ENCODE assay signal across 10 cellular contexts in the genomic region with DNA sequence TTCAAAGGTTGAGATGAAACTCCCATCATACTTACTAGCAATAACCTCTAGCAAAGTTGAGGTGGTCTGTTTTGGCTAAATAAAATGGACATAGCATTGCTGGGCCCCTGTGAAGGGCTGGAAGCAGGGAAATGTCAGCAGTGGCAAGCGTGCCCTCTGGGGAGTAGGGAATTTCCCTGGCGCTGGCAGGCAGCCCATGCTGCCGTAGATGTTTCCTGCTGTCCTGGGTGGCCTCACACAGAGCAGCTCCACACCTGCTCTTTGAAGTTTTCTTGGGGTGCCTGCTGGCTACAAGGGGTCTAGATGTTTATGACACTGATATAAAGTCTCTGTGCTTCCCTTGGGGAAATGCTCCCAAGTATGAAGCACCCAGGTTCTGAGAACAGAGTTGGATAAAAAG. TPM values are rescaled to one million over a fixed set of nuclear protein-coding genes. Genes with fewer than 3 reads are reported as not detected.
DNase-seq lines count a peak whose midpoint lies in the region; ATAC-seq lines count a peak whose summit lies in the region.
"Had no signal": no experiment of that assay in that cellular context is flagged by ENCODE, and none has a peak within 500 bp of the region (broad histone marks: within the 10 kb centered on the region; RNA-seq: fewer than 3 reads in every experiment).

No MANE protein-coding gene starts in this region.

- DNase-seq in DMS 273 (lab: John Stamatoyannopoulos, UW; ENCODE audit: unreplicated experiment) (peak; percentile 21), DMS 273 treated with DMSO at 0.1 percent for 48 hours (lab: John Stamatoyannopoulos, UW) (no peak), NCI-H345 (lab: John Stamatoyannopoulos, UW) (peak; percentile 46), renal cortical epithelial cell (ENCODE audit: low read depth) (peak; percentile 11), NCI-H2227 treated with DMSO at 0.1 percent for 48 hours (lab: John Stamatoyannopoulos, UW) (no peak)
- DNase-seq in central memory CD4-positive, alpha-beta T cell: peak; percentile 9
- DNase-seq: NCI-H446 had no signal

- ATAC-seq in HG03097 (IDR thresholded peaks at IDR 0.05; ENCODE audit: low FRiP score, unreplicated experiment): no peak
- no peak for ATAC-seq in GM19397 (IDR thresholded peaks at IDR 0.05; ENCODE audit: unreplicated experiment)
- ATAC-seq: natural killer cell treated with Interleukin-12 subunit alpha and Interleukin-12 subunit beta and Interleukin-15 and Interleukin-18, amount 100 ng/mL, for 72 hours had no signal

RNA-seq across cellular contexts. Expression of a gene that starts 30.2 kb away (rescaled TPM):
- total RNA-seq in renal cortical epithelial cell: 2.4 and 9.7 TPM in 2 replicates

Comparison
In these comparisons a context has a peak if more than half of its experiments do, and no peak if none do; other contexts are left out.
1. DNase-seq: peak in DMS 273 (single experiment), NCI-H345 (single experiment), central memory CD4-positive, alpha-beta T cell (single experiment) and renal cortical epithelial cell (single experiment); none in DMS 273 treated with DMSO at 0.1 percent for 48 hours (single experiment) and NCI-H2227 treated with DMSO at 0.1 percent for 48 hours (single experiment).